ENCODE assay signal across 17 cellular contexts in the genomic region with DNA sequence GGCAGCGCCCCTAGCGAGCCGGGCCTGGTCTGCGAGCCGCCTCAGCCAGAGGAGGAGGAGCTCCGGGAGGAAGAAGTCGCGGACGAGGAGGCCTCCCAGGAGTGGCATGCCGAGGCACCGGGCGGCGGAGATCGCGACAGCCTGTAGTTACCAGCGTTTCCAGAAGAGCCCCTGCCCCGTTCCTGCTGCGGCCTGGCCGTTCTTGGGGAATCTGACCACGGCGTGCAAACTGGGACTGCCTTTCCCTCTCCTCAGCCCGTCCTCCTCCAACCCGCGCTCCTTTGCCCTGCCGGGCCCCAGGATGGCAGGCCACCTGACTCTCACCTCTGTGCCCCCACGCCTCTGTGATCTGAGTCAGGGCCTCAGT. TPM values are rescaled to one million over a fixed set of nuclear protein-coding genes. Genes with fewer than 3 reads are reported as not detected.
DNase-seq lines count a peak whose midpoint lies in the region; ATAC-seq and TF ChIP-seq lines count a peak whose summit lies in the region.
"Had no signal": no experiment of that assay in that cellular context is flagged by ENCODE, and none has a peak within 500 bp of the region (broad histone marks: within the 10 kb centered on the region; RNA-seq: fewer than 3 reads in every experiment).

No MANE protein-coding gene starts in this region.

- no peak for TF ChIP-seq CTCF in H9 (conservative IDR thresholded peaks at IDR 0.05)
- no peak for TF ChIP-seq CTCF in lower lobe of right lung (IDR thresholded peaks at IDR 0.05)

- H3K27ac ChIP-seq in H9 (ENCODE audit: insufficient read length, low read depth, low read length) (no peak overlapping the region), lower lobe of right lung (no peak overlapping the region)
- H3K27ac ChIP-seq: GM23248 had no signal

- H3K36me3 ChIP-seq in lower lobe of right lung, result no peaks in the 10 kb centered on the region

- H3K9me3 ChIP-seq in H9 (ENCODE audit: control insufficient read depth, low read depth, low read length) (no peaks in the 10 kb centered on the region), lower lobe of right lung (no peaks in the 10 kb centered on the region), T-helper 17 cell (ENCODE audit: control insufficient read depth, low read length, poor library complexity, severe bottlenecking) (no peaks in the 10 kb centered on the region)

- H3K79me1 ChIP-seq in H9 (ENCODE audit: insufficient read depth, low read depth, low read length, poor library complexity, severe bottlenecking), result no peaks in the 10 kb centered on the region

- ATAC-seq in lower lobe of right lung (peak in 1 of 2 donors; percentile 39), sciatic nerve (no peak), T-helper 17 cell (no peak)

- no peaks in the 10 kb centered on the region for H4K20me1 ChIP-seq in H9 (ENCODE audit: control insufficient read depth, insufficient read depth, insufficient read length)

- H2BK120ac ChIP-seq in H9 (ENCODE audit: low read depth, low read length, poor library complexity, severe bottlenecking), result no peak overlapping the region

- peaks cover 0 to 8% (median 0%) of the 10 kb centered on the region in 3 experiments; a peak in 2 of 7 replicates for H3K36me3 Mint-ChIP-seq in H9 (ENCODE audit: insufficient read depth in 1 of 3, low read depth in 3 of 3)
- H3K36me3 Mint-ChIP-seq in T-helper 17 cell (ENCODE audit: low read depth), result no peaks in the 10 kb centered on the region

- H3K27me3 ChIP-seq in H9 (ENCODE audit: insufficient read depth, low read length), result no peaks in the 10 kb centered on the region
- H3K27me3 ChIP-seq in lower lobe of right lung (ENCODE audit: low read depth), result no peaks in the 10 kb centered on the region

- no peak overlapping the region for H3K4ac ChIP-seq in H9 (ENCODE audit: low read depth, low read length)

- H3K4me1 ChIP-seq in H9 (ENCODE audit: insufficient read depth, low read length) (no peaks in the 10 kb centered on the region), lower lobe of right lung (no peaks in the 10 kb centered on the region)

- no peaks in the 10 kb centered on the region; the same call in 1 of the 2 replicates for H3K27me3 Mint-ChIP-seq in H9 (ENCODE audit: low read depth)
- H3K27me3 Mint-ChIP-seq in T-helper 17 cell, result no peaks in the 10 kb centered on the region
- H3K27me3 Mint-ChIP-seq: CD4-positive, alpha-beta memory T cell had no signal

- H2AFZ ChIP-seq in H9 (ENCODE audit: low read length), result no peak overlapping the region
- H2AFZ ChIP-seq: GM23248 had no signal

- no peak overlapping the region for H4K8ac ChIP-seq in H9 (replicated peaks; ENCODE audit: insufficient read length, low read depth, low read length)

- no peak overlapping the region for H3K4me3 ChIP-seq in lower lobe of right lung
- H3K4me3 ChIP-seq: GM23248 had no signal

- H3K9ac ChIP-seq in H9 (ENCODE audit: extremely low read depth, insufficient read length, low read length), result no peak overlapping the region
- H3K9ac ChIP-seq: GM23248 had no signal

- no peak overlapping the region for H3K18ac ChIP-seq in H9 (ENCODE audit: insufficient read length, low read depth, low read length)

- H3K27ac Mint-ChIP-seq in H9 (no peak overlapping the region), T-helper 17 cell (no peak overlapping the region)
- H3K27ac Mint-ChIP-seq: CD4-positive, alpha-beta memory T cell had no signal

- H2BK20ac ChIP-seq in H9 (ENCODE audit: low read depth, low read length, poor library complexity, severe bottlenecking), result no peak overlapping the region

- H2BK12ac ChIP-seq in H9 (ENCODE audit: insufficient read length, low read depth, low read length), result no peak overlapping the region

- H3K4me3 Mint-ChIP-seq in H9, result no peak overlapping the region
- H3K4me3 Mint-ChIP-seq in T-helper 17 cell, result no peak overlapping the region
- H3K4me3 Mint-ChIP-seq: CD4-positive, alpha-beta memory T cell had no signal

- H4K91ac ChIP-seq in H9 (ENCODE audit: insufficient read length, low read depth, low read length), result no peak overlapping the region

- H3K23ac ChIP-seq in H9 (ENCODE audit: insufficient read length, low read depth, low read length), result no peak overlapping the region

- peaks cover 16 to 17% of the 10 kb centered on the region in 2 experiments for H3K4me1 Mint-ChIP-seq in H9
- no peaks in the 10 kb centered on the region for H3K4me1 Mint-ChIP-seq in T-helper 17 cell
- H3K4me1 Mint-ChIP-seq: CD4-positive, alpha-beta memory T cell had no signal

- no peaks in the 10 kb centered on the region for H3K23me2 ChIP-seq in H9 (ENCODE audit: insufficient read length, low read depth, low read length, poor library complexity, severe bottlenecking)

- H3K9me3 Mint-ChIP-seq in H9, result peaks cover 0 to 7% of the 10 kb centered on the region in 2 experiments; a peak in 2 of 5 replicates

- WGBS in H9 (ENCODE audit: extremely low coverage, insufficient read length, low lambda C conversion rate), result no CpG with 5 or more reads among the region's 26 CpGs

- H3K79me2 ChIP-seq in H9 (ENCODE audit: insufficient read depth, low read length), result no peaks in the 10 kb centered on the region

- no peak overlapping the region for H3K4me2 ChIP-seq in H9 (ENCODE audit: insufficient read depth, insufficient read length, low read length)

- no peak overlapping the region for H2BK15ac ChIP-seq in H9 (ENCODE audit: low read depth, low read length)

- H4K5ac ChIP-seq in H9 (ENCODE audit: insufficient read length, low read depth, low read length), result no peak overlapping the region

- intact Hi-C loops in lower lobe of right lung (cut with DNase I), result no loop called here
- intact Hi-C loops in sciatic nerve (cut with DNase I), result no loop called here

- H3T11ph ChIP-seq in H9 (ENCODE audit: low read length), result no peak overlapping the region

- H2AK5ac ChIP-seq in H9 (ENCODE audit: insufficient read length, low read length), result no peak overlapping the region

- no peak overlapping the region for H3K56ac ChIP-seq in H9 (ENCODE audit: insufficient read length, low read depth, low read length)

- DNase-seq in D341Med (ENCODE audit: low spot score), result peak; percentile 20
- DNase-seq in H9, result peak; percentile 36
- peak; percentile 31 for DNase-seq in lower lobe of right lung
- DNase-seq in sciatic nerve (ENCODE audit: low spot score), result peak; percentile 53
- DNase-seq in T-helper 17 cell, result no peak
- no peak for DNase-seq in hypothalamus (lab: John Stamatoyannopoulos, UW)
- no peak for DNase-seq in NOMO-1 treated with dmso at 0.1 percent for 144 hours (lab: John Stamatoyannopoulos, UW; ENCODE audit: unreplicated experiment)
- DNase-seq: ACHN; C1 segment of cervical spinal cord; CD4-positive, alpha-beta memory T cell; DMS153; DMS79 treated with DMSO at 0.1 percent for 48 hours; EL; GDM1; GM23248 had no signal

- H2BK5ac ChIP-seq in H9 (ENCODE audit: insufficient read length, low read length), result no peak overlapping the region

- H3K14ac ChIP-seq in H9 (ENCODE audit: insufficient read depth, low read length), result no peak overlapping the region; the same call in 1 of the 2 replicates

RNA-seq across cellular contexts. Expression of gene HDGFL1, which starts 0.8 kb away (rescaled TPM):
- total RNA-seq in H9 (2021) (not detected in 2 replicates), lower lobe of right lung (not detected), sciatic nerve (not detected), T-helper 17 cell (not detected)
- total RNA-seq: A172; CD4-positive, alpha-beta memory T cell; GM23248; H7 had no signal

Comparison
In these comparisons a context has a peak if more than half of its experiments do, and no peak if none do; other contexts are left out.
1. DNase-seq: peak in D341Med (single experiment), H9 (single experiment), lower lobe of right lung (single experiment) and sciatic nerve (single experiment); none in T-helper 17 cell (0 of 3), hypothalamus (0 of 51) and NOMO-1 treated with dmso at 0.1 percent for 144 hours (single experiment).